10 cellular contexts compared by ENCODE assay signal in the genomic region with DNA sequence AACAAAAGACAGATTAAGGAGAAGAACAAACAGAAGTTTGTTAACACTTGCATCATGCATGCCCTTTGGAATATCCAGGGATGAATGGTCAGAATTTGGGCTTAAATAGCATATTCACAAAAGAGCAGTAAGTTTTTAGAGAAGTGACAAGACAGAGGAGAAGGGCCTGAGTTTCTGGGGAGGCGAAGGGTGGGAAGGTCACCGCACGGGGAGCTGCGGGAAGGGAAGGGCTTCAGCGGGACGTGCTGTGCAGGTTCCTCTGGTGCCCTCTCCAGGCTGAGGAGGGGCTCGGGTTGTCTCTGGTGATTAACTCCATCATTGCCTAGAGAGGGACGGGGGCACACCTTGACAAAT. TPM values are rescaled to one million over a fixed set of nuclear protein-coding genes. Genes with fewer than 3 reads are reported as not detected.
A peak's percentile ranks its signal among the peaks of the same experiment; 100 is the strongest.
DNase-seq lines count a peak whose midpoint lies in the region; ATAC-seq and TF ChIP-seq lines count a peak whose summit lies in the region.
"Had no signal": no experiment of that assay in that cellular context is flagged by ENCODE, and none has a peak within 500 bp of the region (broad histone marks: within the 10 kb centered on the region; RNA-seq: fewer than 3 reads in every experiment).

No MANE protein-coding gene starts in this region.

- H3K36me3 ChIP-seq in HEK293 (ENCODE audit: control insufficient read depth in 2 of 2, insufficient read depth in 1 of 2, low read length in 2 of 2) = peaks cover 0 to 10% of the 10 kb centered on the region in 2 experiments; a peak in 1 of 3 replicates
- H3K36me3 ChIP-seq in smooth muscle cell (ENCODE audit: low read depth) = no peaks in the 10 kb centered on the region
- no peaks in the 10 kb centered on the region for H3K36me3 ChIP-seq in osteoblast (ENCODE audit: insufficient read depth, low read length)

- intact Hi-C loops in right cardiac atrium (cut with DNase I) = no loop called here

- H3K79me2 ChIP-seq in smooth muscle cell (ENCODE audit: low read depth) = no peaks in the 10 kb centered on the region
- no peaks in the 10 kb centered on the region for H3K79me2 ChIP-seq in osteoblast (ENCODE audit: insufficient read depth, low read length)

- H3K27ac ChIP-seq in HEK293 (ENCODE audit: extremely low read depth, low read depth, low read length) (no peak overlapping the region), right cardiac atrium (ENCODE audit: low read length) (peak overlapping the region; percentile 39), smooth muscle cell (ENCODE audit: low read depth) (no peak overlapping the region), osteoblast (ENCODE audit: low read depth, low read length) (no peak overlapping the region)

- no peak for ATAC-seq in right cardiac atrium
- ATAC-seq: mucosa of descending colon, T-helper 17 cell had no signal

- H3K4me3 Mint-ChIP-seq in activated CD4-positive, alpha-beta memory T cell treated with anti-CD3 and anti-CD28 coated beads, Interleukin-2, amount 10 ng/mL, durations not matched to agents 7 days and 5 days = no peak overlapping the region
- no peak overlapping the region for H3K4me3 Mint-ChIP-seq in activated naive CD8-positive, alpha-beta T cell treated with anti-CD3 and anti-CD28 coated beads for 36 hours
- H3K4me3 Mint-ChIP-seq: T-helper 17 cell had no signal

- H3K9me3 Mint-ChIP-seq in activated CD4-positive, alpha-beta memory T cell treated with anti-CD3 and anti-CD28 coated beads, Interleukin-2, amount 10 ng/mL, durations not matched to agents 7 days and 5 days = no peaks in the 10 kb centered on the region
- H3K9me3 Mint-ChIP-seq in activated naive CD8-positive, alpha-beta T cell treated with anti-CD3 and anti-CD28 coated beads for 36 hours = no peaks in the 10 kb centered on the region

- H3K9me3 ChIP-seq in HEK293 (ENCODE audit: control insufficient read depth, insufficient read depth, low read depth, low read length) = no peaks in the 10 kb centered on the region
- no peaks in the 10 kb centered on the region for H3K9me3 ChIP-seq in right cardiac atrium (ENCODE audit: control insufficient read depth, low read length)
- H3K9me3 ChIP-seq in smooth muscle cell (replicated peaks; ENCODE audit: low read depth) = no peaks in the 10 kb centered on the region
- no peaks in the 10 kb centered on the region for H3K9me3 ChIP-seq in osteoblast (ENCODE audit: low read depth, low read length)
- H3K9me3 ChIP-seq: mucosa of descending colon had no signal

- H3K4me1 Mint-ChIP-seq in activated CD4-positive, alpha-beta memory T cell treated with anti-CD3 and anti-CD28 coated beads, Interleukin-2, amount 10 ng/mL, durations not matched to agents 7 days and 5 days = peaks cover 11% of the 10 kb centered on the region
- peaks cover 18% of the 10 kb centered on the region for H3K4me1 Mint-ChIP-seq in activated naive CD8-positive, alpha-beta T cell treated with anti-CD3 and anti-CD28 coated beads for 36 hours

- POLR2A ChIA-PET in HEK293 (lab: Yijun Ruan, JAX) = no interaction called here
- POLR2A ChIA-PET in activated CD4-positive, alpha-beta memory T cell treated with anti-CD3 and anti-CD28 coated beads, Interleukin-2, amount 10 ng/mL, durations not matched to agents 7 days and 5 days (lab: Charles Lee) = no interaction called here

- CTCF ChIA-PET in HEK293 (lab: Yijun Ruan, JAX) = interaction anchor here (0.9 to 2.1 kb wide), 3 partner anchors 10 to 57 kb away, joined by 3 to 7 read pairs (median 4); no protein-coding TSS in a partner anchor
- CTCF ChIA-PET in activated CD4-positive, alpha-beta memory T cell treated with anti-CD3 and anti-CD28 coated beads, Interleukin-2, amount 10 ng/mL, durations not matched to agents 7 days and 5 days (lab: Charles Lee) = interaction anchor here (1.3 kb wide), 1 partner anchor 10 kb away, joined by 3 read pairs; no protein-coding TSS in a partner anchor

- H2AFZ ChIP-seq in smooth muscle cell (ENCODE audit: low read depth) (no peak overlapping the region), osteoblast (ENCODE audit: low read length) (no peak overlapping the region)

- H3K4me2 ChIP-seq in smooth muscle cell (no peak overlapping the region), osteoblast (ENCODE audit: insufficient read depth, low read length) (no peak overlapping the region)

- H3K27ac Mint-ChIP-seq in activated CD4-positive, alpha-beta memory T cell treated with anti-CD3 and anti-CD28 coated beads, Interleukin-2, amount 10 ng/mL, durations not matched to agents 7 days and 5 days = no peak overlapping the region
- H3K27ac Mint-ChIP-seq in activated naive CD8-positive, alpha-beta T cell treated with anti-CD3 and anti-CD28 coated beads for 36 hours = no peak overlapping the region
- H3K27ac Mint-ChIP-seq: T-helper 17 cell had no signal

- no peaks in the 10 kb centered on the region for H3K27me3 ChIP-seq in right cardiac atrium (ENCODE audit: control insufficient read depth, insufficient read depth)
- H3K27me3 ChIP-seq in smooth muscle cell (ENCODE audit: low read depth) = no peaks in the 10 kb centered on the region
- no peaks in the 10 kb centered on the region for H3K27me3 ChIP-seq in osteoblast (ENCODE audit: insufficient read depth, low read length)

- no peaks in the 10 kb centered on the region for H4K20me1 ChIP-seq in smooth muscle cell (ENCODE audit: low read depth)
- no peaks in the 10 kb centered on the region for H4K20me1 ChIP-seq in osteoblast (ENCODE audit: insufficient read depth, low read length)

- H3K36me3 Mint-ChIP-seq in activated CD4-positive, alpha-beta memory T cell treated with anti-CD3 and anti-CD28 coated beads, Interleukin-2, amount 10 ng/mL, durations not matched to agents 7 days and 5 days (ENCODE audit: low read depth) = no peaks in the 10 kb centered on the region
- H3K36me3 Mint-ChIP-seq in activated naive CD8-positive, alpha-beta T cell treated with anti-CD3 and anti-CD28 coated beads for 36 hours = no peaks in the 10 kb centered on the region

- no peak overlapping the region for H3K9ac ChIP-seq in smooth muscle cell (ENCODE audit: low read depth)

- DNase-seq in activated CD4-positive, alpha-beta memory T cell treated with anti-CD3 and anti-CD28 coated beads, Interleukin-2, amount 10 ng/mL, durations not matched to agents 7 days and 5 days = peak; percentile 14
- peak in 2 of 3 donors; percentile 63 to 65 for DNase-seq in right cardiac atrium
- no peak for DNase-seq in smooth muscle cell (lab: John Stamatoyannopoulos, UW; ENCODE audit: unreplicated experiment)
- no peak for DNase-seq in activated naive CD4-positive, alpha-beta T cell treated with anti-CD3 and anti-CD28 coated beads, Interleukin-2, amount 50 U/mL, for 16 hours
- no peak for DNase-seq in osteoblast (ENCODE audit: insufficient read length, low spot score, missing footprints)
- DNase-seq in activated naive CD8-positive, alpha-beta T cell treated with anti-CD3 and anti-CD28 coated beads for 36 hours = no peak
- DNase-seq: NCI-H2081, T-helper 17 cell had no signal

- H3K4me1 ChIP-seq in HEK293 (ENCODE audit: control insufficient read depth, insufficient read depth, low read length) (peaks cover 13% of the 10 kb centered on the region), right cardiac atrium (ENCODE audit: control insufficient read depth, insufficient read depth, low read length) (peaks cover 22% of the 10 kb centered on the region), smooth muscle cell (ENCODE audit: low read depth) (peaks cover 32% of the 10 kb centered on the region), osteoblast (ENCODE audit: insufficient read depth, low read length) (peaks cover 12% of the 10 kb centered on the region)

- WGBS in right cardiac atrium = 30% methylated on average over 8 of the region's 8 CpGs
- WGBS in smooth muscle cell (ENCODE audit: low lambda C conversion rate) = 15% methylated on average over 8 of the region's 8 CpGs

- no peak overlapping the region for H3K4me3 ChIP-seq in HEK293 (ENCODE audit: low read depth, low read length)
- H3K4me3 ChIP-seq in right cardiac atrium (ENCODE audit: low read length) = no peak overlapping the region
- no peak overlapping the region for H3K4me3 ChIP-seq in smooth muscle cell
- no peak overlapping the region for H3K4me3 ChIP-seq in osteoblast (ENCODE audit: insufficient read depth, low read length)
- H3K4me3 ChIP-seq: mucosa of descending colon had no signal

- TF ChIP-seq CTCF in HEK293 (tag by site-specific recombination; IDR thresholded peaks at IDR 0.05) (peak; percentile 69), smooth muscle cell (IDR thresholded peaks at IDR 0.05; ENCODE audit: borderline replicate concordance, insufficient read depth, poor library complexity, severe bottlenecking) (peak; percentile 25), osteoblast (IDR thresholded peaks at IDR 0.05; ENCODE audit: extremely low read depth, low read depth, low read length) (no peak)

- peaks cover 6% of the 10 kb centered on the region for H3K27me3 Mint-ChIP-seq in activated CD4-positive, alpha-beta memory T cell treated with anti-CD3 and anti-CD28 coated beads, Interleukin-2, amount 10 ng/mL, durations not matched to agents 7 days and 5 days
- no peaks in the 10 kb centered on the region for H3K27me3 Mint-ChIP-seq in activated naive CD8-positive, alpha-beta T cell treated with anti-CD3 and anti-CD28 coated beads for 36 hours

- peaks cover 6% of the 10 kb centered on the region for H3F3A ChIP-seq in smooth muscle cell (ENCODE audit: low read depth)

RNA-seq across cellular contexts. Expression of gene ZNF22, which starts 10.4 kb away (rescaled TPM):
- 10 to 100 TPM; 22.9 to 24.7 TPM for total RNA-seq in activated CD4-positive, alpha-beta memory T cell treated with anti-CD3 and anti-CD28 coated beads, Interleukin-2, amount 10 ng/mL, durations not matched to agents 7 days and 5 days
- total RNA-seq in right cardiac atrium = 10 to 100 TPM; 15.4 to 20.7 (median 19.2) TPM
- 14.8 TPM for polyA plus RNA-seq in right cardiac atrium
- total RNA-seq in smooth muscle cell = 38.9 and 42.6 TPM in 2 replicates
- 30.7 and 31.3 TPM in 2 replicates for polyA plus RNA-seq in smooth muscle cell
- 13.8 and 14.4 TPM in 2 replicates for total RNA-seq in osteoblast
- total RNA-seq in activated naive CD8-positive, alpha-beta T cell treated with anti-CD3 and anti-CD28 coated beads for 36 hours = 10 to 100 TPM; 45.6 to 47.6 TPM

RNA-seq across cellular contexts. Expression of gene DEPP1, which starts 11.7 kb away (rescaled TPM):
- total RNA-seq in activated CD4-positive, alpha-beta memory T cell treated with anti-CD3 and anti-CD28 coated beads, Interleukin-2, amount 10 ng/mL, durations not matched to agents 7 days and 5 days = 1 to 10 TPM; 1.2 to 1.9 TPM
- total RNA-seq in right cardiac atrium (10 to 100 TPM; 18.8 to 43.8 (median 23.8) TPM), smooth muscle cell (10.1 and 13.2 TPM in 2 replicates), osteoblast (43.6 and 87.6 TPM in 2 replicates)
- polyA plus RNA-seq in right cardiac atrium (32.5 TPM), smooth muscle cell (12.9 and 18.8 TPM in 2 replicates)
- under 1 TPM; 0.12 to 0.49 TPM for total RNA-seq in activated naive CD8-positive, alpha-beta T cell treated with anti-CD3 and anti-CD28 coated beads for 36 hours

RNA-seq across cellular contexts. Expression of gene RASSF4, which starts 30.7 kb away (rescaled TPM):
- 1 to 10 TPM in 1 of 2 experiments, under 1 TPM in 1; 0.50 to 1.2 TPM for total RNA-seq in activated CD4-positive, alpha-beta memory T cell treated with anti-CD3 and anti-CD28 coated beads, Interleukin-2, amount 10 ng/mL, durations not matched to agents 7 days and 5 days
- total RNA-seq in right cardiac atrium (10 to 100 TPM; 57.9 to 92.1 (median 76.3) TPM), smooth muscle cell (6.5 and 8.3 TPM in 2 replicates), osteoblast (2.9 and 4.0 TPM in 2 replicates)
- polyA plus RNA-seq in right cardiac atrium (45.4 TPM), smooth muscle cell (13.0 and 14.8 TPM in 2 replicates)
- total RNA-seq in activated naive CD8-positive, alpha-beta T cell treated with anti-CD3 and anti-CD28 coated beads for 36 hours = 1 to 10 TPM; 5.6 to 6.2 TPM

Comparison
In these comparisons a context has a peak if more than half of its experiments do, and no peak if none do; other contexts are left out.
1. DNase-seq: peak in activated CD4-positive, alpha-beta memory T cell treated with anti-CD3 and anti-CD28 coated beads, Interleukin-2, amount 10 ng/mL, durations not matched to agents 7 days and 5 days (single experiment) and right cardiac atrium (2 of 3); none in smooth muscle cell (single experiment), activated naive CD4-positive, alpha-beta T cell treated with anti-CD3 and anti-CD28 coated beads, Interleukin-2, amount 50 U/mL, for 16 hours (single experiment), osteoblast (single experiment) and activated naive CD8-positive, alpha-beta T cell treated with anti-CD3 and anti-CD28 coated beads for 36 hours (single experiment).